In the genomic region with DNA sequence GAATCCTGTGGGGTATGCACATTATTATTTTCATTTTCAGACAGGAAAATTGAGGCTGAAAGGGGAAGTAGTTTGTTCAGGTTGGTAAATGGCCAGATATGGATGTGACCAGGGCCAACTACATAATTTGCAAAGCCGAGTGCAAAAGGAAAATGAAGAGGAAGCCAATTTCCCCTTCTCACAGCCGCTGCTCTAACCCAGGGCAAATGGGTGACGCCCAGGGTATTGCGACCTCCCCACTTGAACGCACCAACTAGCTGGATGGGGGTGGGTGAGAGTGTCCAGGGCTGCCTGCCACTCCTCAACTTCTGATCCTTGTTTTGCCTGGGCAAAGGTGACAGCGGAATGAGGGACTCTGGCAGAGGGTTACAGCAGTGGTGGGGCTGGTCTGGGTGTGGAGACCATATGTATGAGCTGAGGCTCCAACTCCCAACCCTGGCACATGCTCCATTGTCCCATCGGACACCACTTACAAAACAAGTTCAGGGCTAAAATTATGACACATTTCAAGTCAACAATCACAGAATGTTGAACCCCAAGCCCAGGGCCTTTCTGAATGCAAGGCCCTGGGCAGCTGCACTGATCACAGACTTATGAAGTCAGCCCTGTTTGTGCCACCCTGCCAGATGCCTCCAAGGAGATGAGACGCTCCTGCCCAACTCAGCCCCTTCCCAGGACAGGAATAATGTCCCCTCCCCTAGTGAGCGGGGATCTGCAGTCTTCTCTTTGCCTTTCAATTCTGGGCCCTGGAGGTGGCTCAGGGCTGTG, we compare ENCODE assay signal across 9 cellular contexts. TPM values are rescaled to one million over a fixed set of nuclear protein-coding genes. Genes with fewer than 3 reads are reported as not detected.
DNase-seq lines count a peak whose midpoint lies in the region; ATAC-seq and TF ChIP-seq lines count a peak whose summit lies in the region.
"Had no signal": no experiment of that assay in that cellular context is flagged by ENCODE, and none has a peak within 500 bp of the region (broad histone marks: within the 10 kb centered on the region; RNA-seq: fewer than 3 reads in every experiment).

No MANE protein-coding gene starts in this region.

- TF ChIP-seq CTCF in neural crest cell (conservative IDR thresholded peaks at IDR 0.05): no peak
- no peak for TF ChIP-seq CTCF in CD4-positive, alpha-beta T cell (IDR thresholded peaks at IDR 0.05)

- peak; percentile 26 for TF ChIP-seq POLR2A in GM18505 (IDR thresholded peaks at IDR 0.05; ENCODE audit: borderline replicate concordance, extremely low read depth, insufficient read depth, insufficient read length)

- peaks cover 39% of the 10 kb centered on the region for H3K4me1 Mint-ChIP-seq in neural crest cell
- H3K4me1 Mint-ChIP-seq in CD4-positive, alpha-beta T cell (ENCODE audit: low read depth): peaks cover 23% of the 10 kb centered on the region
- peaks cover 12% of the 10 kb centered on the region for H3K4me1 Mint-ChIP-seq in activated CD4-positive, alpha-beta T cell treated with anti-CD3 and anti-CD28 coated beads for 36 hours

- ATAC-seq in GM18505 (IDR thresholded peaks at IDR 0.05; ENCODE audit: unreplicated experiment): no peak
- ATAC-seq in HG03097 (IDR thresholded peaks at IDR 0.05; ENCODE audit: low FRiP score, unreplicated experiment): peak; percentile 65
- no peak for ATAC-seq in CD4-positive, alpha-beta T cell (ENCODE audit: poor library complexity)
- no peak for ATAC-seq in activated CD4-positive, alpha-beta T cell treated with anti-CD3 and anti-CD28 coated beads for 36 hours
- ATAC-seq in HG02938 (IDR thresholded peaks at IDR 0.05; ENCODE audit: unreplicated experiment): no peak

- H3K27ac ChIP-seq in CD4-positive, alpha-beta T cell (ENCODE audit: low read depth, low read length): no peak overlapping the region

- peaks cover 42% of the 10 kb centered on the region for H3K4me1 ChIP-seq in adipocyte (ENCODE audit: control insufficient read depth, insufficient read depth, low read length)

- H3K9me3 ChIP-seq in adipocyte (ENCODE audit: control insufficient read depth, low read length): no peaks in the 10 kb centered on the region
- H3K9me3 ChIP-seq in CD4-positive, alpha-beta T cell (ENCODE audit: control insufficient read depth, low read length): no peaks in the 10 kb centered on the region

- no peaks in the 10 kb centered on the region for H3K36me3 Mint-ChIP-seq in neural crest cell (ENCODE audit: low read depth)
- H3K36me3 Mint-ChIP-seq in CD4-positive, alpha-beta T cell (ENCODE audit: low read depth): no peaks in the 10 kb centered on the region
- no peaks in the 10 kb centered on the region for H3K36me3 Mint-ChIP-seq in activated CD4-positive, alpha-beta T cell treated with anti-CD3 and anti-CD28 coated beads for 36 hours (ENCODE audit: low read depth)

- DNase-seq in adipocyte (ENCODE audit: low read depth): no peak
- DNase-seq in neural crest cell (ENCODE audit: low read depth, low spot score): no peak
- DNase-seq in CD4-positive, alpha-beta T cell: no peak
- no peak for DNase-seq in activated CD4-positive, alpha-beta T cell treated with anti-CD3 and anti-CD28 coated beads for 36 hours
- no peak for DNase-seq in stimulated activated CD4-positive, alpha-beta T cell treated with anti-CD3 and anti-CD28 coated beads, Interleukin-4, amount 100 ng/mL, for 4 hours
- DNase-seq: NCI-H2227 treated with DMSO at 0.1 percent for 48 hours had no signal

- CTCF ChIA-PET in CD4-positive, alpha-beta T cell (lab: Charles Lee): no interaction called here
- CTCF ChIA-PET in activated CD4-positive, alpha-beta T cell treated with anti-CD3 and anti-CD28 coated beads for 36 hours (lab: Charles Lee): interaction anchor here (0.9 kb wide), 1 partner anchor 18 kb away, joined by 3 read pairs; no protein-coding TSS in a partner anchor

- peak overlapping the region; percentile 73 for H3K9ac ChIP-seq in adipocyte (ENCODE audit: low read length)

- peak overlapping the region; percentile 90 for H3K27ac Mint-ChIP-seq in neural crest cell (ENCODE audit: unreplicated experiment)
- no peak overlapping the region for H3K27ac Mint-ChIP-seq in CD4-positive, alpha-beta T cell
- H3K27ac Mint-ChIP-seq in activated CD4-positive, alpha-beta T cell treated with anti-CD3 and anti-CD28 coated beads for 36 hours: no peak overlapping the region

- H3K9me3 Mint-ChIP-seq in neural crest cell: no peaks in the 10 kb centered on the region
- no peaks in the 10 kb centered on the region for H3K9me3 Mint-ChIP-seq in CD4-positive, alpha-beta T cell
- H3K9me3 Mint-ChIP-seq in activated CD4-positive, alpha-beta T cell treated with anti-CD3 and anti-CD28 coated beads for 36 hours (ENCODE audit: low read depth): no peaks in the 10 kb centered on the region

- H3K27me3 Mint-ChIP-seq in neural crest cell (ENCODE audit: low read depth): no peaks in the 10 kb centered on the region
- H3K27me3 Mint-ChIP-seq in CD4-positive, alpha-beta T cell: no peaks in the 10 kb centered on the region
- H3K27me3 Mint-ChIP-seq in activated CD4-positive, alpha-beta T cell treated with anti-CD3 and anti-CD28 coated beads for 36 hours: peaks cover 1% of the 10 kb centered on the region

- intact Hi-C loops in CD4-positive, alpha-beta T cell (cut with DNase I, micrococcal nuclease): no loop called here
- intact Hi-C loops in activated CD4-positive, alpha-beta T cell treated with anti-CD3 and anti-CD28 coated beads for 36 hours (cut with DNase I, micrococcal nuclease): no loop called here

- POLR2A ChIA-PET in CD4-positive, alpha-beta T cell (lab: Charles Lee): interaction anchor here (1.2 kb wide), 1 partner anchor 14 kb away, joined by 4 read pairs; no protein-coding TSS in a partner anchor
- POLR2A ChIA-PET in activated CD4-positive, alpha-beta T cell treated with anti-CD3 and anti-CD28 coated beads for 36 hours (lab: Charles Lee): interaction anchor here (0.6 kb wide), 1 partner anchor 15 kb away, joined by 5 read pairs; no protein-coding TSS in a partner anchor

- no peak overlapping the region for H3K4me3 ChIP-seq in adipocyte (ENCODE audit: low read length)

- no peaks in the 10 kb centered on the region for H3K36me3 ChIP-seq in adipocyte (ENCODE audit: control insufficient read depth, insufficient read depth, low read length, severe bottlenecking)

- H3K27me3 ChIP-seq in adipocyte (replicated peaks; ENCODE audit: control insufficient read depth, insufficient read depth, low read length): no peaks in the 10 kb centered on the region
- no peaks in the 10 kb centered on the region for H3K27me3 ChIP-seq in CD4-positive, alpha-beta T cell (ENCODE audit: control insufficient read depth, insufficient read depth, low read length)

- peak overlapping the region; percentile 17 for H3K4me3 Mint-ChIP-seq in neural crest cell
- no peak overlapping the region for H3K4me3 Mint-ChIP-seq in CD4-positive, alpha-beta T cell
- no peak overlapping the region for H3K4me3 Mint-ChIP-seq in activated CD4-positive, alpha-beta T cell treated with anti-CD3 and anti-CD28 coated beads for 36 hours

RNA-seq across cellular contexts. Expression of gene ANKRD40CL, which starts 1.7 kb away (rescaled TPM):
- not detected in 2 replicates for total RNA-seq in neural crest cell
- not detected for total RNA-seq in CD4-positive, alpha-beta T cell
- total RNA-seq in activated CD4-positive, alpha-beta T cell treated with anti-CD3 and anti-CD28 coated beads for 36 hours: not detected

RNA-seq across cellular contexts. Expression of gene LUC7L3, which starts 46.2 kb away (rescaled TPM):
- 175 and 188 TPM in 2 replicates for total RNA-seq in neural crest cell
- 100 to 1,000 TPM; 116 to 126 TPM for total RNA-seq in CD4-positive, alpha-beta T cell
- 100 to 1,000 TPM; 112 to 120 TPM for total RNA-seq in activated CD4-positive, alpha-beta T cell treated with anti-CD3 and anti-CD28 coated beads for 36 hours

RNA-seq across cellular contexts. Expression of gene ANKRD40, which starts 57.9 kb away (rescaled TPM):
- total RNA-seq in neural crest cell: 62.0 and 64.0 TPM in 2 replicates
- total RNA-seq in CD4-positive, alpha-beta T cell: 10 to 100 TPM; 22.8 to 24.0 TPM
- total RNA-seq in activated CD4-positive, alpha-beta T cell treated with anti-CD3 and anti-CD28 coated beads for 36 hours: 10 to 100 TPM; 28.0 to 29.8 TPM
